Comparison of ENCODE assay signal across 1 cellular context in genomic region chr15:64460206-64460736, GRCh38.
TF ChIP-seq lines count a peak whose summit lies in the region.

TSS of gene ZNF609 (plus strand) at chr15:64460578. CDS start at chr15:64499420, 38,842 bp downstream.

TF ChIP-seq in GM23338, 12 proteins besides CTCF, POLR2A, EP300 and RAD21 (continued from another document):
- no peak for TF ChIP-seq ZNF462 (CRISPR knock-in tag; IDR thresholded peaks at IDR 0.05)
- peak; percentile 64; the same call in 1 of the 2 replicates for TF ChIP-seq ZNF114 (CRISPR knock-in tag; IDR thresholded peaks at IDR 0.05)
- TF ChIP-seq JUNB (IDR thresholded peaks at IDR 0.05; ENCODE audit: unreplicated experiment): no peak
- no peak for TF ChIP-seq ZNF331 (CRISPR knock-in tag; IDR thresholded peaks at IDR 0.05; ENCODE audit: low read depth)
- TF ChIP-seq REST (IDR thresholded peaks at IDR 0.05; ENCODE audit: unreplicated experiment): no peak
- TF ChIP-seq EZH2phosphoT487 (IDR thresholded peaks at IDR 0.05; ENCODE audit: unreplicated experiment): no peak
- TF ChIP-seq POLR2AphosphoS5 (IDR thresholded peaks at IDR 0.05; ENCODE audit: low read depth): peak; percentile 50
TF ChIP-seq in GM23338: peak in this region for 4.
